Comparison of ENCODE assay signal across 9 cellular contexts in the genomic region with DNA sequence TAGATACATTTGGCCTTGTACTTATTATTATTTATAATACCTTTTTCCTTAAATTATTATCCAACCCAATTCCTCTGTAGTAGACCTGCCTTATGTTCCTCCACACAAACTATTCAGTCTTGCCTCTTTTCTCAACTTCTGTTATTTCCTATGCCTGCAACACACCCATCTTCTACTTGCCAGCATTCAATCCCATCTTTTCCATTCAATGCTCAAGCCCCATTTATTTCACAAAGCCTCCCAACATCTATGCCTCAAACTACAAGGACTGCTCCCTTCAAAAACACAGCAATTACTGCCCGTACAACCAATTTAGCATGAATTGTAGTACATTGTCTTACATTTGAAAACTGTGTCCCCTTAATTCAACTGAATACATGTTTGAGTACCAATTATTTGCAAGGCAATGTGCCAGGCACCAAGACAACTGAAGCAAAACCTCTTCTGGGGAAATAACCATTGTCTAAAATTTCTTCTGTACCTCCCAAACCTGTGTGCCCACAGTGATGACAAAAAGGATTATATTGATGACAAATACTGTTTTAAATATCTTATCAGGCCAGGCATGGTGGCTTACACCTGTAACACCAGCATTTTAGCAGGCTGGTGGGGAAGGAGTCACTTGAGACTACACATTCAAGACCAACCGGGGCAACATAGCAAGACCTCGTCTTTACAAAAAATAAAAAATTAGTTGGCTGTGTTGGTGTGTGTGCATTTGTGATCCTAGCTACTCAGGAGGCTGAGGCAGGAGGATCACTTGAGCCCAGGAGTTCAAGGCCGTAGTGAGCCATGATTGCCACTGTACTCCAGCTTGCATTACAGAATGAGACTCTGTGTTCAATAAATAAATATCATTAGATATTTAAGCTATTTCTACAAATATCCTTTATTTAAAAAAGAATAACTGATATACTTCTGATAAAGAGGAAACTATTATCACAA. TPM values are rescaled to one million over a fixed set of nuclear protein-coding genes. Genes with fewer than 3 reads are reported as not detected.
DNase-seq lines count a peak whose midpoint lies in the region; ATAC-seq, FAIRE-seq and TF ChIP-seq lines count a peak whose summit lies in the region.
"Had no signal": no experiment of that assay in that cellular context is flagged by ENCODE, and none has a peak within 500 bp of the region (broad histone marks: within the 10 kb centered on the region; RNA-seq: fewer than 3 reads in every experiment).

No MANE protein-coding gene starts in this region.

- ATAC-seq in pancreas: no peak

- H3K9me3 ChIP-seq in pancreas (no peaks in the 10 kb centered on the region), HAP-1 (no peaks in the 10 kb centered on the region)

- intact Hi-C loops in pancreas (cut with DNase I): no loop called here

- H3K27ac ChIP-seq in pancreas: peak overlapping the region; percentile 1 to 83 (median 33)

- H3K4me3 ChIP-seq in pancreas (peak overlapping the region in 2 of 4 donors; percentile 1 to 21), HAP-1 (no peak overlapping the region)

- 66 to 70% methylated on average over 4 of the region's 4 CpGs for WGBS in pancreas, 2 donors

- TF ChIP-seq CTCF in pancreas (IDR thresholded peaks at IDR 0.05): no peak

- H3K4me1 ChIP-seq in pancreas (peaks cover 37 to 64% (median 62%) of the 10 kb centered on the region in 3 donors), HAP-1 (no peaks in the 10 kb centered on the region)

- no peaks in the 10 kb centered on the region for H3K36me3 ChIP-seq in pancreas
- no peaks in the 10 kb centered on the region for H3K36me3 ChIP-seq in HAP-1 (replicated peaks)

- no peak for FAIRE-seq in pancreas (lab: Jason Lieb, UNC)
- FAIRE-seq: urothelium cell line had no signal

- in situ Hi-C loops in HAP-1 (cut with MboI; ENCODE audit: low sequenced_read_pairs): no loop called here

- peak; percentile 66 for DNase-seq in DMS79 treated with DMSO at 0.1 percent for 48 hours (lab: John Stamatoyannopoulos, UW)
- DNase-seq in NCI-H748 treated with DMSO at 0.1 percent for 48 hours (lab: John Stamatoyannopoulos, UW): peak; percentile 64
- DNase-seq in dermis blood vessel endothelial cell: peak; percentile 32
- no peak for DNase-seq in pancreas
- DNase-seq in NCI-H2171 (lab: John Stamatoyannopoulos, UW): no peak
- DNase-seq in dedifferentiated amniotic fluid mesenchymal stem cell (ENCODE audit: extremely low spot score): no peak
- no peak for DNase-seq in HAP-1 (ENCODE audit: low spot score in 2 of 2)
- DNase-seq in stimulated activated CD4-positive, alpha-beta T cell treated with anti-CD3 and anti-CD28 coated beads, Interleukin-2, amount 100 ng/mL, for 24 hours: no peak

- H3K27me3 ChIP-seq in pancreas: no peaks in the 10 kb centered on the region
- H3K27me3 ChIP-seq in HAP-1 (ENCODE audit: low read depth): no peaks in the 10 kb centered on the region

RNA-seq across cellular contexts. Expression of a gene that starts 35.1 kb away (rescaled TPM):
- total RNA-seq in dermis blood vessel endothelial cell (95.5 and 124 TPM in 2 replicates), pancreas (10 to 100 TPM; 31.6 to 61.6 (median 40.6) TPM)
- 10 to 100 TPM in 1 of 2 donors, 1 to 10 TPM in 1; 9.4 to 18.5 TPM for polyA plus RNA-seq in pancreas

Comparison
In these comparisons a context has a peak if more than half of its experiments do, and no peak if none do; other contexts are left out.
1. DNase-seq: peak in DMS79 treated with DMSO at 0.1 percent for 48 hours (single experiment), NCI-H748 treated with DMSO at 0.1 percent for 48 hours (single experiment) and dermis blood vessel endothelial cell (single experiment); none in pancreas (0 of 6), NCI-H2171 (single experiment), dedifferentiated amniotic fluid mesenchymal stem cell (single experiment), HAP-1 (0 of 2) and stimulated activated CD4-positive, alpha-beta T cell treated with anti-CD3 and anti-CD28 coated beads, Interleukin-2, amount 100 ng/mL, for 24 hours (0 of 2).